23 cellular contexts compared by ENCODE assay signal in the genomic region with DNA sequence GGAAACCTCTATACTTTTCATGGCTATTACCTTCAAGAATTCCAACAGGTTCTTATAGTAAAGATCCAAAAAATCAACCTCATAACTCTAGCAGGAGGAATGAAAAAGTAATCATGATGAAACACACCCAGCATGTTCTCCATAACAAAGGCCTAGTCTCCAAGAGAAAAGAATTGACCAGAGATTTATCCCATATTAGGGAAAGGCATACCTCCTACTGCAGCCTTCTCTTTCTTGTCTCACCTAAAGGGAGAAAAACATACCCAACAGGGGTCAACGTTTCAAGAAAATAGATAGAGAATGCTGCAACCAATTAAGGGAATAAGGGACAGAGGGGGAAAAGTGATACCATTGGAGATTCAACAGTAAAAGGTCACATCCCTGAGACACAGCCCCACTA.
"Had no signal": no experiment of that assay in that cellular context is flagged by ENCODE, and none has a peak within 500 bp of the region (broad histone marks: within the 10 kb centered on the region; RNA-seq: fewer than 3 reads in every experiment).

No MANE protein-coding gene starts in this region.

- H3K36me3 Mint-ChIP-seq: mesothelial cell of epicardium; naive B cell; naive thymus-derived CD8-positive, alpha-beta T cell had no signal

- H3K27me3 Mint-ChIP-seq: naive B cell had no signal

- ATAC-seq: foreskin keratinocyte; gastroesophageal sphincter; heart right ventricle; left cardiac atrium; left lung; left ventricle myocardium superior; lower lobe of right lung; mucosa of descending colon; naive thymus-derived CD8-positive, alpha-beta T cell had no signal

- H3K27ac ChIP-seq: coronary artery, dorsolateral prefrontal cortex, esophagus muscularis mucosa, foreskin keratinocyte, gastroesophageal sphincter, heart right ventricle, left lung, lower lobe of right lung had no signal

- FAIRE-seq: endothelial cell of umbilical vein, frontal cortex, keratinocyte had no signal

- H3K4me3 Mint-ChIP-seq: mesothelial cell of epicardium; naive B cell; naive thymus-derived CD8-positive, alpha-beta T cell had no signal

- H3K4me1 ChIP-seq: esophagus muscularis mucosa, foreskin keratinocyte, gastroesophageal sphincter, heart right ventricle, left lung, lower lobe of right lung had no signal

- DNase-seq: dermis blood vessel endothelial cell; dorsolateral prefrontal cortex; effector CD4-positive, alpha-beta T cell; effector memory CD4-positive, alpha-beta T cell; foreskin keratinocyte; head of caudate nucleus; heart right ventricle; hippocampal formation; left cardiac atrium; left lung; left ventricle myocardium superior; lower lobe of right lung; mesenchymal stem cell; mucosa of descending colon; naive B cell; naive thymus-derived CD8-positive, alpha-beta T cell had no signal

- H3K36me3 ChIP-seq: esophagus muscularis mucosa, gastroesophageal sphincter, heart right ventricle, left lung, lower lobe of right lung had no signal

- H3K4me1 Mint-ChIP-seq: naive B cell; naive thymus-derived CD8-positive, alpha-beta T cell had no signal

- H3K9me3 Mint-ChIP-seq: mesothelial cell of epicardium, naive B cell had no signal

- H3K9me3 ChIP-seq: esophagus muscularis mucosa, gastroesophageal sphincter, heart right ventricle, left lung, lower lobe of right lung, mucosa of descending colon had no signal

- H3K27ac Mint-ChIP-seq: mesothelial cell of epicardium; naive B cell; naive thymus-derived CD8-positive, alpha-beta T cell had no signal

- H3K4me3 ChIP-seq: coronary artery, dorsolateral prefrontal cortex, esophagus muscularis mucosa, gastroesophageal sphincter, heart right ventricle, left lung, lower lobe of right lung, mucosa of descending colon had no signal

- H3K27me3 ChIP-seq: esophagus muscularis mucosa, foreskin keratinocyte, gastroesophageal sphincter, heart right ventricle, left lung had no signal
